ENCODE assay signal across 27 cellular contexts in genomic region chr13:60112771-60113170, GRCh38. TPM values are rescaled to one million over a fixed set of nuclear protein-coding genes. Genes with fewer than 3 reads are reported as not detected.
DNase-seq lines count a peak whose midpoint lies in the region; ATAC-seq, FAIRE-seq and TF ChIP-seq lines count a peak whose summit lies in the region.
"Had no signal": no experiment of that assay in that cellular context is flagged by ENCODE, and none has a peak within 500 bp of the region (broad histone marks: within the 10 kb centered on the region; RNA-seq: fewer than 3 reads in every experiment).

No MANE protein-coding gene starts in this region.

- ATAC-seq in foreskin keratinocyte: peak; percentile 72
- ATAC-seq: heart left ventricle, left colon, T-cell had no signal

- no peak overlapping the region for H3K18ac ChIP-seq in mesenchymal stem cell (ENCODE audit: low read depth in 1 of 2, low read length in 2 of 2)

- FAIRE-seq in HTR-8/SVneo (lab: Jason Lieb, UNC): no peak
- FAIRE-seq: endometrium, GM12891 had no signal

- H3K4me2 ChIP-seq in mesenchymal stem cell (ENCODE audit: low read length, poor library complexity, severe bottlenecking): no peak overlapping the region
- H3K4me2 ChIP-seq: BLaER1 treated with 17β-estradiol and CSF1 and Interleukin-3, amounts not matched to agents 10 nM and 100 nM had no signal

- no peak overlapping the region for H4K91ac ChIP-seq in mesenchymal stem cell (ENCODE audit: low read length)

- H3K4me3 Mint-ChIP-seq in HFFc6: peak overlapping the region; percentile 68
- H3K4me3 Mint-ChIP-seq: activated naive CD4-positive, alpha-beta T cell treated with anti-CD3 and anti-CD28 coated beads, Interleukin-2, amount 10 ng/mL, durations not matched to agents 7 days and 5 days; activated T-helper 1 cell treated with anti-CD3 and anti-CD28 coated beads, Interleukin-12 subunit alpha, Interleukin-12 subunit beta, Interleukin-2, Interleukin-4 antibody, amounts not matched to agents 30 ng/mL and 10 ng/mL and 1 ng/mL, durations not matched to agents 14 hours and 24 hours and 36 hours; T-cell; type B pancreatic cell had no signal

- H3K4me1 ChIP-seq in foreskin keratinocyte: no peaks in the 10 kb centered on the region
- no peaks in the 10 kb centered on the region for H3K4me1 ChIP-seq in mesenchymal stem cell (ENCODE audit: control insufficient read depth, insufficient read depth, low read depth, low read length)
- H3K4me1 ChIP-seq: BLaER1 treated with 17β-estradiol and CSF1 and Interleukin-3, amounts not matched to agents 10 nM and 100 nM; heart left ventricle; right atrium auricular region; spleen had no signal

- H2BK12ac ChIP-seq in mesenchymal stem cell (ENCODE audit: low read length in 2 of 2): no peak overlapping the region

- H3K27me3 ChIP-seq in brain microvascular endothelial cell (replicated peaks) (no peaks in the 10 kb centered on the region), foreskin keratinocyte (no peaks in the 10 kb centered on the region), mesenchymal stem cell (ENCODE audit: control insufficient read depth in 1 of 2, insufficient read depth in 1 of 2, low read length in 2 of 2) (no peaks in the 10 kb centered on the region)
- H3K27me3 ChIP-seq: BLaER1 treated with 17β-estradiol and CSF1 and Interleukin-3, amounts not matched to agents 10 nM and 100 nM; heart left ventricle; right atrium auricular region; spleen had no signal

- peaks cover 53% of the 10 kb centered on the region for H3K36me3 Mint-ChIP-seq in HFFc6 (ENCODE audit: low read depth)
- H3K36me3 Mint-ChIP-seq: T-cell had no signal

- peaks cover 23% of the 10 kb centered on the region for H3K9me3 Mint-ChIP-seq in HFFc6

- H3K27me3 Mint-ChIP-seq in HFFc6 (ENCODE audit: insufficient read depth): no peaks in the 10 kb centered on the region
- H3K27me3 Mint-ChIP-seq: activated naive CD4-positive, alpha-beta T cell treated with anti-CD3 and anti-CD28 coated beads, Interleukin-2, amount 10 ng/mL, durations not matched to agents 7 days and 5 days; T-cell; type B pancreatic cell had no signal

- H3K23ac ChIP-seq in mesenchymal stem cell (ENCODE audit: low read length in 2 of 2): no peak overlapping the region

- H3K27ac ChIP-seq in brain microvascular endothelial cell (peak overlapping the region; percentile 61), foreskin keratinocyte (no peak overlapping the region), mesenchymal stem cell (ENCODE audit: low read length, poor library complexity, severe bottlenecking) (no peak overlapping the region)
- H3K27ac ChIP-seq: BLaER1 treated with 17β-estradiol and CSF1 and Interleukin-3, amounts not matched to agents 10 nM and 100 nM; heart left ventricle; right atrium auricular region; spleen had no signal

- H3K9ac ChIP-seq in mesenchymal stem cell (ENCODE audit: low read length): no peak overlapping the region
- H3K9ac ChIP-seq: BLaER1 treated with 17β-estradiol and CSF1 and Interleukin-3, amounts not matched to agents 10 nM and 100 nM had no signal

- no peak overlapping the region for H2BK120ac ChIP-seq in mesenchymal stem cell (ENCODE audit: low read depth, low read length)

- in situ Hi-C loops in brain microvascular endothelial cell (cut with HindIII; ENCODE audit: low pct_ligation_motif_present, low sequenced_read_pairs): no loop called here

- H2BK5ac ChIP-seq in mesenchymal stem cell (ENCODE audit: low read depth, low read length, poor library complexity, severe bottlenecking): no peak overlapping the region

- peaks cover 31% of the 10 kb centered on the region for H3K9me3 ChIP-seq in mesenchymal stem cell (ENCODE audit: control insufficient read depth, low read length)

- WGBS in mesenchymal stem cell: no CpG with 5 or more reads among the region's 1 CpG

- H3K36me3 ChIP-seq in brain microvascular endothelial cell (replicated peaks): no peaks in the 10 kb centered on the region
- H3K36me3 ChIP-seq in mesenchymal stem cell (ENCODE audit: control insufficient read depth in 1 of 2, insufficient read depth in 2 of 2, low read depth in 1 of 2, low read length in 2 of 2): peaks cover 2 to 10% of the 10 kb centered on the region in 2 experiments
- H3K36me3 ChIP-seq: heart left ventricle, right atrium auricular region, spleen had no signal

- peaks cover 20% of the 10 kb centered on the region for H3K79me1 ChIP-seq in mesenchymal stem cell (replicated peaks; ENCODE audit: low read length, poor library complexity, severe bottlenecking)

- TF ChIP-seq CTCF in AG10803 (conservative IDR thresholded peaks at IDR 0.05; ENCODE audit: low read length) (no peak), HFFc6 (IDR thresholded peaks at IDR 0.05) (no peak), brain microvascular endothelial cell (IDR thresholded peaks at IDR 0.05; ENCODE audit: low read depth, low read length, missing control alignments) (no peak), foreskin keratinocyte (conservative IDR thresholded peaks at IDR 0.05) (no peak)

- H3K4ac ChIP-seq in mesenchymal stem cell (ENCODE audit: low read depth in 1 of 2, low read length in 2 of 2): no peak overlapping the region

- H3K14ac ChIP-seq in mesenchymal stem cell (ENCODE audit: low read length in 2 of 2): no peak overlapping the region

- H3K4me1 Mint-ChIP-seq in HFFc6 (ENCODE audit: low read depth): peaks cover 50% of the 10 kb centered on the region
- H3K4me1 Mint-ChIP-seq: activated naive CD4-positive, alpha-beta T cell treated with anti-CD3 and anti-CD28 coated beads, Interleukin-2, amount 10 ng/mL, durations not matched to agents 7 days and 5 days; T-cell had no signal

- no peak overlapping the region for H2BK15ac ChIP-seq in mesenchymal stem cell (ENCODE audit: low read depth, poor library complexity, severe bottlenecking)

- H3K4me3 ChIP-seq in AG10803 (ENCODE audit: low read length) (no peak overlapping the region), brain microvascular endothelial cell (ENCODE audit: low read depth, low read length) (no peak overlapping the region), mesenchymal stem cell (ENCODE audit: insufficient read depth in 1 of 2, low read depth in 1 of 2, low read length in 2 of 2) (no peak overlapping the region)
- H3K4me3 ChIP-seq: BLaER1 treated with 17β-estradiol and CSF1 and Interleukin-3, amounts not matched to agents 10 nM and 100 nM; heart left ventricle; right atrium auricular region; spleen had no signal

- DNase-seq in AG10803 (ENCODE audit: low read depth) (peak; percentile 40), HFFc6 (peak; percentile 39), brain microvascular endothelial cell (no peak), foreskin keratinocyte (peak; percentile 23 to 54), NCI-H82 treated with DMSO at 0.1 percent for 48 hours (lab: John Stamatoyannopoulos, UW; ENCODE audit: unreplicated experiment) (no peak), mesenchymal stem cell (no peak), NCI-H510A (lab: John Stamatoyannopoulos, UW) (no peak), HTR-8/SVneo (ENCODE audit: insufficient read length, low spot score) (no peak)
- DNase-seq: activated CD4-positive, alpha-beta T cell treated with anti-CD3 and anti-CD28 coated beads, Interleukin-2, amount 50 U/mL, for 4 hours; activated naive CD4-positive, alpha-beta T cell treated with anti-CD3 and anti-CD28 coated beads, Interleukin-2, amount 10 ng/mL, durations not matched to agents 7 days and 5 days; central memory CD4-positive, alpha-beta T cell; dermis blood vessel endothelial cell; DMS79 treated with DMSO at 0.1 percent for 48 hours; heart left ventricle; left colon; NCI-H146; NCI-H524 treated with DMSO at 0.1 percent for 48 hours; SIG-M5; spleen; substantia nigra; T-cell had no signal

- no peak overlapping the region for H2AFZ ChIP-seq in mesenchymal stem cell (ENCODE audit: low read depth, low read length)

- peak overlapping the region; percentile 89 for H3K27ac Mint-ChIP-seq in HFFc6
- H3K27ac Mint-ChIP-seq: activated naive CD4-positive, alpha-beta T cell treated with anti-CD3 and anti-CD28 coated beads, Interleukin-2, amount 10 ng/mL, durations not matched to agents 7 days and 5 days; activated T-helper 1 cell treated with anti-CD3 and anti-CD28 coated beads, Interleukin-12 subunit alpha, Interleukin-12 subunit beta, Interleukin-2, Interleukin-4 antibody, amounts not matched to agents 30 ng/mL and 10 ng/mL and 1 ng/mL, durations not matched to agents 14 hours and 24 hours and 36 hours; T-cell; type B pancreatic cell had no signal

- H2AK5ac ChIP-seq in mesenchymal stem cell (ENCODE audit: low read length, severe bottlenecking): no peak overlapping the region

- no peak overlapping the region for H4K8ac ChIP-seq in mesenchymal stem cell (ENCODE audit: low read length)

RNA-seq across cellular contexts. Expression of gene DIAPH3, which starts 51.0 kb away (rescaled TPM):
- total RNA-seq in HFFc6 (2021; fragmentation: NEBNext Ultra II Directional; extraction: Animal tissue kit (Norgen Biotek cat#: 25700)): 10 to 100 TPM; 18.4 to 38.5 (median 37.5) TPM
- total RNA-seq in foreskin keratinocyte: 20.1 and 27.2 TPM in 2 replicates
- polyA plus RNA-seq in foreskin keratinocyte: 11.4 and 17.6 TPM in 2 replicates
- polyA plus RNA-seq in mesenchymal stem cell (2013, experiment 1 of 2): 2.7 TPM
- polyA plus RNA-seq in mesenchymal stem cell (2013, experiment 2 of 2): 2.9 TPM

Comparison
In these comparisons a context has a peak if more than half of its experiments do, and no peak if none do; other contexts are left out.
1. DNase-seq: peak in AG10803 (single experiment), HFFc6 (single experiment) and foreskin keratinocyte (2 of 2); none in brain microvascular endothelial cell (single experiment), NCI-H82 treated with DMSO at 0.1 percent for 48 hours (single experiment), mesenchymal stem cell (single experiment), NCI-H510A (single experiment) and HTR-8/SVneo (single experiment).